In genomic region chr17:45702666-45703266, GRCh38 we compare ENCODE assay signal across 15 cellular contexts.
A peak's percentile ranks its signal among the peaks of the same experiment; 100 is the strongest.
DNase-seq lines count a peak whose midpoint lies in the region; ATAC-seq and TF ChIP-seq lines count a peak whose summit lies in the region.
"Had no signal": no experiment of that assay in that cellular context is flagged by ENCODE, and none has a peak within 500 bp of the region (broad histone marks: within the 10 kb centered on the region; RNA-seq: fewer than 3 reads in every experiment).

No MANE protein-coding gene starts in this region.

- H3K4me1 ChIP-seq in mesenchymal stem cell (ENCODE audit: control insufficient read depth, insufficient read depth, low read depth, low read length) = peaks cover 4% of the 10 kb centered on the region

- 40% methylated on average over 1 of the region's 1 CpG for WGBS in mesenchymal stem cell

- in situ Hi-C loops in GM13977 (cut with MboI; ENCODE audit: low pct_unique_long_range_greater_than_20kb, low sequenced_read_pairs, unreplicated experiment) = no loop called here

- no peak overlapping the region for H2BK15ac ChIP-seq in mesenchymal stem cell (ENCODE audit: low read depth, poor library complexity, severe bottlenecking)

- H4K91ac ChIP-seq in mesenchymal stem cell (ENCODE audit: low read length) = no peak overlapping the region

- H2BK5ac ChIP-seq in mesenchymal stem cell (ENCODE audit: low read depth, low read length, poor library complexity, severe bottlenecking) = no peak overlapping the region

- H3K9me3 ChIP-seq in mesenchymal stem cell (ENCODE audit: control insufficient read depth, low read length) = no peaks in the 10 kb centered on the region

- H3K18ac ChIP-seq in mesenchymal stem cell (ENCODE audit: low read depth in 1 of 2, low read length in 2 of 2) = no peak overlapping the region

- no peaks in the 10 kb centered on the region for H3K36me3 ChIP-seq in mesenchymal stem cell (ENCODE audit: control insufficient read depth in 1 of 2, insufficient read depth in 2 of 2, low read depth in 1 of 2, low read length in 2 of 2)

- no peak overlapping the region for H3K23ac ChIP-seq in mesenchymal stem cell (ENCODE audit: low read length in 2 of 2)

- H3K9ac ChIP-seq in mesenchymal stem cell (ENCODE audit: low read length) = no peak overlapping the region

- peak; percentile 67 for DNase-seq in ELF-1 (ENCODE audit: low read depth, low spot score)
- peak; percentile 8 for DNase-seq in NCI-H226
- DNase-seq in choroid plexus epithelial cell (ENCODE audit: low read depth) = peak; percentile 18
- DNase-seq in mesenchymal stem cell = peak; percentile 29
- no peak for DNase-seq in GOT3 (lab: John Stamatoyannopoulos, UW)
- no peak for DNase-seq in GM13977 (ENCODE audit: low spot score)
- DNase-seq: activated CD8-positive, alpha-beta memory T cell treated with anti-CD3 and anti-CD28 coated beads, Interleukin-2, amount 50 U/mL, for 48 hours; activated naive CD8-positive, alpha-beta T cell treated with anti-CD3 and anti-CD28 coated beads, Interleukin-2, amount 50 U/mL, for 24 hours; CD4-positive, CD25-positive, alpha-beta regulatory T cell; NCI-H446; SHP77; stimulated activated CD4-positive, alpha-beta T cell treated with anti-CD3 and anti-CD28 coated beads, Interleukin-4, amount 100 ng/mL, for 1 hour; stimulated activated naive B cell treated with anti-CD40 and anti-IgM and Interleukin-4, amounts not matched to agents 10 μg/mL and 1 μg/mL and 100 μg/mL, for 72 hours had no signal

- H3K79me1 ChIP-seq in mesenchymal stem cell (replicated peaks; ENCODE audit: low read length, poor library complexity, severe bottlenecking) = no peaks in the 10 kb centered on the region

- H3K27me3 ChIP-seq in mesenchymal stem cell (ENCODE audit: control insufficient read depth in 1 of 2, insufficient read depth in 1 of 2, low read length in 2 of 2) = peaks cover 31 to 59% of the 10 kb centered on the region in 2 experiments

- no peak overlapping the region for H3K4me2 ChIP-seq in mesenchymal stem cell (ENCODE audit: low read length, poor library complexity, severe bottlenecking)

- H3K27ac ChIP-seq in mesenchymal stem cell (ENCODE audit: low read length, poor library complexity, severe bottlenecking) = no peak overlapping the region

- no peak overlapping the region for H4K8ac ChIP-seq in mesenchymal stem cell (ENCODE audit: low read length)

- H2BK12ac ChIP-seq in mesenchymal stem cell (ENCODE audit: low read length in 2 of 2) = no peak overlapping the region

- TF ChIP-seq CTCF in choroid plexus epithelial cell (conservative IDR thresholded peaks at IDR 0.05; ENCODE audit: low read depth, low read length) (no peak), GM13977 (IDR thresholded peaks at IDR 0.05; ENCODE audit: extremely low read depth, insufficient read depth, missing control alignments) (no peak)

- no peak overlapping the region for H3K4me3 ChIP-seq in choroid plexus epithelial cell (ENCODE audit: low read depth, low read length)
- no peak overlapping the region for H3K4me3 ChIP-seq in mesenchymal stem cell (ENCODE audit: insufficient read depth in 1 of 2, low read depth in 1 of 2, low read length in 2 of 2)

- no peak overlapping the region for H3K14ac ChIP-seq in mesenchymal stem cell (ENCODE audit: low read length in 2 of 2)

- ATAC-seq in GM21390 (IDR thresholded peaks at IDR 0.05; ENCODE audit: unreplicated experiment) (no peak), GM19455 (IDR thresholded peaks at IDR 0.05; ENCODE audit: unreplicated experiment) (no peak)
- ATAC-seq: activated naive CD8-positive, alpha-beta T cell treated with anti-CD3 and anti-CD28 coated beads, Interleukin-2, amount 50 U/mL, for 24 hours; stimulated activated naive B cell treated with anti-CD40 and anti-IgM and Interleukin-4, amounts not matched to agents 10 μg/mL and 1 μg/mL and 100 μg/mL, for 72 hours had no signal

- no peak overlapping the region for H3K4ac ChIP-seq in mesenchymal stem cell (ENCODE audit: low read depth in 1 of 2, low read length in 2 of 2)

- H2AK5ac ChIP-seq in mesenchymal stem cell (ENCODE audit: low read length, severe bottlenecking) = no peak overlapping the region

- H2AFZ ChIP-seq in mesenchymal stem cell (ENCODE audit: low read depth, low read length) = no peak overlapping the region

- no peak overlapping the region for H2BK120ac ChIP-seq in mesenchymal stem cell (ENCODE audit: low read depth, low read length)

Comparison
In these comparisons a context has a peak if more than half of its experiments do, and no peak if none do; other contexts are left out.
1. DNase-seq: peak in ELF-1 (single experiment), NCI-H226 (single experiment), choroid plexus epithelial cell (single experiment) and mesenchymal stem cell (single experiment); none in GOT3 (single experiment) and GM13977 (single experiment).